Comparison of ENCODE assay signal across 15 cellular contexts in genomic region chr7:47887016-47887640, GRCh38.
DNase-seq lines count a peak whose midpoint lies in the region; ATAC-seq and TF ChIP-seq lines count a peak whose summit lies in the region.
"Had no signal": no experiment of that assay in that cellular context is flagged by ENCODE, and none has a peak within 500 bp of the region (broad histone marks: within the 10 kb centered on the region; RNA-seq: fewer than 3 reads in every experiment).

No MANE protein-coding gene starts in this region.

- peaks cover 11% of the 10 kb centered on the region for H3K4me1 Mint-ChIP-seq in osteocyte (ENCODE audit: unreplicated experiment)
- H3K4me1 Mint-ChIP-seq in T-helper 17 cell: peaks cover 2% of the 10 kb centered on the region
- H3K4me1 Mint-ChIP-seq: CD4-positive, CD25-positive, alpha-beta regulatory T cell; GM23338 had no signal

- TF ChIP-seq CTCF in AG10803 (conservative IDR thresholded peaks at IDR 0.05; ENCODE audit: low read length) (no peak), osteocyte (IDR thresholded peaks at IDR 0.05) (no peak)

- H3K9me3 ChIP-seq in T-helper 17 cell (ENCODE audit: control insufficient read depth, low read length, poor library complexity, severe bottlenecking): no peaks in the 10 kb centered on the region
- H3K9me3 ChIP-seq: BLaER1 treated with 17β-estradiol and CSF1 and Interleukin-3, amounts not matched to agents 10 nM and 100 nM had no signal

- DNase-seq in AG10803 (ENCODE audit: low read depth): peak; percentile 7
- DNase-seq in RPMI7951 (ENCODE audit: low read depth): peak; percentile 62
- DNase-seq in globus pallidus (ENCODE audit: low spot score): peak; percentile 24
- DNase-seq in osteocyte (ENCODE audit: extremely low spot score, unreplicated experiment): peak; percentile 48
- DNase-seq in activated effector memory CD4-positive, alpha-beta T cell treated with Interleukin-2 at 50 U/mL for 16 hours: no peak
- DNase-seq in T-helper 17 cell: no peak
- DNase-seq in cerebellar nuclear complex (lab: John Stamatoyannopoulos, UW): no peak
- DNase-seq: AML-193; Calu3; CD4-positive, CD25-positive, alpha-beta regulatory T cell; DMS 273 treated with DMSO at 0.1 percent for 48 hours; H7 had no signal

- no peak for ATAC-seq in HG03135 (IDR thresholded peaks at IDR 0.05; ENCODE audit: unreplicated experiment)
- no peak for ATAC-seq in T-helper 17 cell
- ATAC-seq: GM23338 had no signal

- peaks cover 4% of the 10 kb centered on the region for H3K27me3 Mint-ChIP-seq in osteocyte (ENCODE audit: unreplicated experiment)
- H3K27me3 Mint-ChIP-seq in T-helper 17 cell: peaks cover 4% of the 10 kb centered on the region
- H3K27me3 Mint-ChIP-seq: CD4-positive, CD25-positive, alpha-beta regulatory T cell had no signal

- H3K9me3 Mint-ChIP-seq in osteocyte (ENCODE audit: unreplicated experiment): no peaks in the 10 kb centered on the region
- H3K9me3 Mint-ChIP-seq: CD4-positive, CD25-positive, alpha-beta regulatory T cell; GM23338 had no signal

- no peaks in the 10 kb centered on the region for H3K36me3 Mint-ChIP-seq in osteocyte (ENCODE audit: unreplicated experiment)
- peaks cover 4% of the 10 kb centered on the region for H3K36me3 Mint-ChIP-seq in T-helper 17 cell (ENCODE audit: low read depth)
- H3K36me3 Mint-ChIP-seq: CD4-positive, CD25-positive, alpha-beta regulatory T cell had no signal

- no peak overlapping the region for H3K27ac Mint-ChIP-seq in osteocyte (ENCODE audit: unreplicated experiment)
- H3K27ac Mint-ChIP-seq in T-helper 17 cell: no peak overlapping the region
- H3K27ac Mint-ChIP-seq: CD4-positive, CD25-positive, alpha-beta regulatory T cell; GM23338 had no signal

- no peak overlapping the region for H3K4me3 Mint-ChIP-seq in osteocyte (ENCODE audit: unreplicated experiment)
- H3K4me3 Mint-ChIP-seq in T-helper 17 cell: no peak overlapping the region
- H3K4me3 Mint-ChIP-seq: CD4-positive, CD25-positive, alpha-beta regulatory T cell; GM23338 had no signal

- no peak overlapping the region for H3K4me3 ChIP-seq in AG10803 (ENCODE audit: low read length)
- H3K4me3 ChIP-seq: BLaER1 treated with 17β-estradiol and CSF1 and Interleukin-3, amounts not matched to agents 10 nM and 100 nM; GM23338 had no signal

Comparison
In these comparisons a context has a peak if more than half of its experiments do, and no peak if none do; other contexts are left out.
1. DNase-seq: peak in AG10803 (single experiment), RPMI7951 (single experiment), globus pallidus (single experiment) and osteocyte (single experiment); none in activated effector memory CD4-positive, alpha-beta T cell treated with Interleukin-2 at 50 U/mL for 16 hours (single experiment), T-helper 17 cell (0 of 3) and cerebellar nuclear complex (0 of 2).